1 cellular context compared by ENCODE assay signal in genomic region chr18:3397031-3397750, GRCh38.
TF ChIP-seq lines count a peak whose summit lies in the region.

No MANE protein-coding gene starts in this region.

TF ChIP-seq in H1, 55 proteins besides CTCF, POLR2A, EP300 and RAD21:
- TF ChIP-seq ATF2 (IDR thresholded peaks at IDR 0.05; ENCODE audit: low read length) (no peak), FOSL1 (IDR thresholded peaks at IDR 0.05; ENCODE audit: insufficient read depth, low read depth, low read length) (no peak), JUN (IDR thresholded peaks at IDR 0.05; ENCODE audit: low read depth, low read length) (no peak), KDM4A (IDR thresholded peaks at IDR 0.05; ENCODE audit: low read depth, low read length, severe bottlenecking) (no peak), POLR2AphosphoS5 (IDR thresholded peaks at IDR 0.05; ENCODE audit: low read depth, low read length) (no peak), RNF2 (IDR thresholded peaks at IDR 0.05; ENCODE audit: borderline replicate concordance, low read depth, low read length, missing control alignments, poor library complexity, severe bottlenecking) (no peak), POU5F1 (IDR thresholded peaks at IDR 0.05; ENCODE audit: low read depth, low read length) (no peak), NRF1 (IDR thresholded peaks at IDR 0.05; ENCODE audit: low read depth, low read length) (no peak), EZH2 (IDR thresholded peaks at IDR 0.05; ENCODE audit: low read depth, low read length, severe bottlenecking) (no peak), TCF12 (IDR thresholded peaks at IDR 0.05; ENCODE audit: low read depth, low read length) (no peak), CREB1 (IDR thresholded peaks at IDR 0.05) (no peak), EGR1 (IDR thresholded peaks at IDR 0.05; ENCODE audit: borderline replicate concordance, low read depth, low read length) (no peak), CEBPB (IDR thresholded peaks at IDR 0.05; ENCODE audit: low read depth, low read length) (no peak), NANOG (IDR thresholded peaks at IDR 0.05; ENCODE audit: insufficient read depth, low read depth, low read length, poor library complexity, severe bottlenecking) (no peak), RFX5 (IDR thresholded peaks at IDR 0.05; ENCODE audit: borderline replicate concordance, low read depth, low read length) (no peak), CHD2 (IDR thresholded peaks at IDR 0.05; ENCODE audit: low read length) (no peak), BCL11A (IDR thresholded peaks at IDR 0.05; ENCODE audit: low read depth in 2 of 2, low read length in 2 of 2) (no peak)
TF ChIP-seq in H1: peak in this region for 0.
